10 cellular contexts compared by ENCODE assay signal in the genomic region with DNA sequence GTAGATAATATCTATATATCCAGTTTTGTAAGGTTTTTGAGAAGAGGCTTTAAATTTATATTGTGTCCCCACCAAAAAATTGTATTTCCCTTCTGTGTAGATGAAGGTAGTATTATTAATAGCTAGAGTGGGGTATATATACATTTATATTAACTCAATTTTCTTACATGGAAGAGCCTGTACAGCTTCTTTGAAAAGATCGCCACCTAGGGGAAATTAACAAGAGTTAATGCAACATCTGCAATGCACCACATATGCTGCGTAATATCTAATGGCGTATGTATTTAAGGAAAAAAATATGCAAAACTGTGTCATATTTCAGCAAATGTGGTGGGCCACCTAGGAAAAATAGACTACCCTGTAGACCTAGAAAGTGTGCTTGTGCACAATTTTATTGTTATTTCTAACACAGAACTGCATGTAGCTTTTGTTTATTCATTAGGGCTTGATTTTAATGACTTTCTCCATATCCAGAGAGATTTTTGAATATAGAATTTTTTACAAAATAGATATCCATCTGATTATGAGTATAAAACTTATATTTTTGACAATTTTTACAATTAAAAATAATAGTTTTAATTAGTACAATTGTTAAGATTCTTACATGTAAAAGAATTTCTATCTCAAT. TPM values are rescaled to one million over a fixed set of nuclear protein-coding genes. Genes with fewer than 3 reads are reported as not detected.
DNase-seq lines count a peak whose midpoint lies in the region; ATAC-seq and TF ChIP-seq lines count a peak whose summit lies in the region.
"Had no signal": no experiment of that assay in that cellular context is flagged by ENCODE, and none has a peak within 500 bp of the region (broad histone marks: within the 10 kb centered on the region; RNA-seq: fewer than 3 reads in every experiment).

No MANE protein-coding gene starts in this region.

- H3K27me3 ChIP-seq in breast epithelium, result no peaks in the 10 kb centered on the region

- no peaks in the 10 kb centered on the region for H3K4me1 ChIP-seq in breast epithelium

- no peaks in the 10 kb centered on the region for H3K27me3 Mint-ChIP-seq in MCF 10A (ENCODE audit: insufficient read depth, unreplicated experiment)
- peaks cover 12% of the 10 kb centered on the region for H3K27me3 Mint-ChIP-seq in activated B cell treated with CpG ODN at 0.5 μM for 24 hours

- peak; percentile 68 for TF ChIP-seq CTCF in MCF 10A (IDR thresholded peaks at IDR 0.05; ENCODE audit: unreplicated experiment)
- TF ChIP-seq CTCF in breast epithelium (IDR thresholded peaks at IDR 0.05), result peak in 1 of 3 donors; percentile 35
- TF ChIP-seq CTCF in activated B cell treated with CpG ODN at 0.5 μM for 24 hours (IDR thresholded peaks at IDR 0.05), result peak; percentile 36

- H3K9me3 Mint-ChIP-seq in MCF 10A (ENCODE audit: unreplicated experiment) (no peaks in the 10 kb centered on the region), activated B cell treated with CpG ODN at 0.5 μM for 24 hours (no peaks in the 10 kb centered on the region)
- H3K9me3 Mint-ChIP-seq: dendritic cell treated with granulocyte-macrophage colony-stimulating factor and Interleukin-4, amounts not matched to agents 40 ng/mL and 50 ng/mL, for 4 days had no signal

- peak; percentile 68 for DNase-seq in MCF 10A (ENCODE audit: unreplicated experiment)
- DNase-seq in breast epithelium (ENCODE audit: low spot score in 2 of 2), result no peak
- peak; percentile 60 to 69 for DNase-seq in NCI-H2081 (lab: John Stamatoyannopoulos, UW)
- DNase-seq in activated B cell treated with CpG ODN at 0.5 μM for 24 hours, result no peak
- DNase-seq in kidney glomerular epithelial cell (lab: John Stamatoyannopoulos, UW), result peak; percentile 36
- no peak for DNase-seq in activated CD4-positive, alpha-beta T cell treated with anti-CD3 and anti-CD28 coated beads for 4 hours

- no peak overlapping the region for H3K4me3 ChIP-seq in breast epithelium

- no peaks in the 10 kb centered on the region for H3K36me3 Mint-ChIP-seq in MCF 10A (ENCODE audit: insufficient read depth, unreplicated experiment)
- H3K36me3 Mint-ChIP-seq in activated B cell treated with CpG ODN at 0.5 μM for 24 hours (ENCODE audit: low read depth), result no peaks in the 10 kb centered on the region

- no peaks in the 10 kb centered on the region for H3K36me3 ChIP-seq in breast epithelium

- H3K9me3 ChIP-seq in breast epithelium, result no peaks in the 10 kb centered on the region

- CTCF ChIA-PET in MCF 10A (lab: Yijun Ruan, JAX) (interaction anchor here (0.6 to 3.2 kb wide), 22 partner anchors 17 to 1470 kb away, joined by 3 to 13 read pairs (median 3); no protein-coding TSS in a partner anchor), activated B cell treated with CpG ODN at 0.5 μM for 24 hours (lab: Charles Lee) (interaction anchor here (0.7 to 2.1 kb wide), 2 partner anchors 994 to 1396 kb away, joined by 3 to 8 read pairs; no protein-coding TSS in a partner anchor)

- H3K4me1 Mint-ChIP-seq in MCF 10A (ENCODE audit: insufficient read depth, unreplicated experiment), result peaks cover 6% of the 10 kb centered on the region
- no peaks in the 10 kb centered on the region for H3K4me1 Mint-ChIP-seq in activated B cell treated with CpG ODN at 0.5 μM for 24 hours

- POLR2A ChIA-PET in MCF 10A (lab: Yijun Ruan, JAX) (interaction anchor here (0.6 to 0.8 kb wide), 6 partner anchors 9 to 1416 kb away, joined by 3 to 5 read pairs (median 3); a partner anchor contains a TSS), activated B cell treated with CpG ODN at 0.5 μM for 24 hours (lab: Charles Lee) (no interaction called here)

- no peak for TF ChIP-seq POLR2A in breast epithelium (IDR thresholded peaks at IDR 0.05)

- ATAC-seq in HG02642 (IDR thresholded peaks at IDR 0.05; ENCODE audit: poor library complexity, unreplicated experiment), result peak; percentile 77
- peak; percentile 28 for ATAC-seq in activated B cell treated with CpG ODN at 0.5 μM for 24 hours (ENCODE audit: low read depth)
- ATAC-seq in HG03139 (IDR thresholded peaks at IDR 0.05; ENCODE audit: unreplicated experiment), result no peak

- intact Hi-C loops in MCF 10A (cut with micrococcal nuclease) (loop anchor here (1.0 to 5.0 kb wide), 3 partner anchors 929 to 1398 kb away; no protein-coding TSS in a partner anchor), breast epithelium (cut with DNase I; ENCODE audit: low total_unique reads) (no loop called here), activated B cell treated with CpG ODN at 0.5 μM for 24 hours (cut with micrococcal nuclease) (loop anchor here (1.0 to 2.0 kb wide), 3 partner anchors 1398 to 1922 kb away; no protein-coding TSS in a partner anchor)

- no TSS peak for BruUV-seq in MCF 10A (replicated peaks; lab: Mats Ljungman, UMichigan)

- H3K27ac ChIP-seq in breast epithelium, result no peak overlapping the region

- H3K27ac Mint-ChIP-seq in MCF 10A (ENCODE audit: low read depth, unreplicated experiment) (no peak overlapping the region), activated B cell treated with CpG ODN at 0.5 μM for 24 hours (no peak overlapping the region)
- H3K27ac Mint-ChIP-seq: dendritic cell treated with granulocyte-macrophage colony-stimulating factor and Interleukin-4, amounts not matched to agents 40 ng/mL and 50 ng/mL, for 4 days had no signal

- H3K4me3 Mint-ChIP-seq in MCF 10A (ENCODE audit: unreplicated experiment), result no peak overlapping the region
- H3K4me3 Mint-ChIP-seq in activated B cell treated with CpG ODN at 0.5 μM for 24 hours, result no peak overlapping the region
- H3K4me3 Mint-ChIP-seq: dendritic cell treated with granulocyte-macrophage colony-stimulating factor and Interleukin-4, amounts not matched to agents 40 ng/mL and 50 ng/mL, for 4 days had no signal

RNA-seq across cellular contexts. Expression of a gene that starts 14.0 kb away (rescaled TPM):
- total RNA-seq in MCF 10A (2022) (not detected in 2 replicates), breast epithelium (not detected), activated B cell treated with CpG ODN at 0.5 μM for 24 hours (not detected in 2 replicates)
- total RNA-seq: temporal lobe had no signal

Comparison
In these comparisons a context has a peak if more than half of its experiments do, and no peak if none do; other contexts are left out.
1. DNase-seq: peak in MCF 10A (single experiment), NCI-H2081 (2 of 2) and kidney glomerular epithelial cell (single experiment); none in breast epithelium (0 of 2), activated B cell treated with CpG ODN at 0.5 μM for 24 hours (single experiment) and activated CD4-positive, alpha-beta T cell treated with anti-CD3 and anti-CD28 coated beads for 4 hours (0 of 2).